8 cellular contexts compared by ENCODE assay signal in the genomic region with DNA sequence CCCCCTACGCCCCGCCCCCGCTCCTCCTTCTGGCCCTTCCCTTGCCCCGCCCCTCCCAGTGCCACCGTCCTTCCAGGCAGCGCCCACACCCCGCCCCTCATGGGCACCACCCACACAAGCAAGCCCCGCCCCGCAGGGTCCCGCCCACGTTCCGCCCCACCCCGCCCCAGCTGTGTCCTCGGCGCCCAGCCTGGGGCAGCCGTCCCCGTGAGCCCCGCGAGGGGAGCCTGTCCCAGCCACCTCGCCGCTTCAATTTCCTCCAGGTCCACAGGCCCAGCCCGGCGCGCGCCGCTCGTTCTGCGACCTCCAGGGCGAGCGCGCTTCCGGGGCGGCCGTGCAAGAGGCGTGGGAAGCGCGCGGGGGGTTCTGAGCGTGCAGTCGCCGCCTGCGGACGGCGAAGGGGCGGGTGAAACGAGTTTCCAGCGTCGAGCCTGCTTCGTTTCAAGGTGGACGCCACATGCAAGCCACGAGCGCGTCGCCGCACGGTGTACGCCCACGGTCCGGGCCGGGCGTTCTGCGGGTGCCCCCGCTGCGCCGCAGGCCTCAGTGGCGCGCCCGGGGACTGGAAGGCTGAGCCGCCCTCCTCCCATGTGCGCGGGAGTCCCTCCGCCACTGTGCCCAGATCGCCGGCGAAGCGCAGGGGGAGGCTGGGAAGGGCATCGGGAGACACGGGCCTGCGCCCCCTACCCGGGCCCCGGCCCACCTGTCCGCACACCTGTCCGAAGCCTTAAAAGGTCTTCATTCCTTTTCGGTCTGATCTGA. TPM values are rescaled to one million over a fixed set of nuclear protein-coding genes. Genes with fewer than 3 reads are reported as not detected.
DNase-seq lines count a peak whose midpoint lies in the region; ATAC-seq, FAIRE-seq and TF ChIP-seq lines count a peak whose summit lies in the region.

No MANE protein-coding gene starts in this region.

- ATAC-seq in HG02571 (IDR thresholded peaks at IDR 0.05; ENCODE audit: unreplicated experiment) (peak; percentile 66), left colon (peak; percentile 88)

- TF ChIP-seq POLR2A in GM12891 (IDR thresholded peaks at IDR 0.05; ENCODE audit: low read depth, low read length), result no peak

- DNase-seq in GM12891 (ENCODE audit: insufficient read length, low spot score), result no peak
- DNase-seq in NCI-H146 treated with DMSO at 0.1 percent for 48 hours (lab: John Stamatoyannopoulos, UW; ENCODE audit: unreplicated experiment), result peak; percentile 25
- peak; percentile 89 for DNase-seq in activated CD4-positive, CD25-positive, alpha-beta regulatory T cell treated with anti-CD3 and anti-CD28 coated beads, Interleukin-2, amount 50 U/mL, for 72 hours
- DNase-seq in cerebellum (ENCODE audit: low spot score), result peak; percentile 96
- peak; percentile 97 to 99 for DNase-seq in left colon
- DNase-seq in stimulated activated CD4-positive, alpha-beta T cell treated with anti-CD3 and anti-CD28 coated beads, Interleukin-1b, Interleukin-23, amount 100 ng/mL, for 48 hours, result peak; percentile 92
- no peak for DNase-seq in GM13977 (ENCODE audit: low spot score)

- TF ChIP-seq CTCF in GM13977 (IDR thresholded peaks at IDR 0.05; ENCODE audit: extremely low read depth, insufficient read depth, missing control alignments), result no peak

- intact Hi-C loops in left colon (cut with DNase I, micrococcal nuclease), result no loop called here

- peak; percentile 88 for FAIRE-seq in GM12891 (lab: Jason Lieb, UNC)

- in situ Hi-C loops in GM13977 (cut with MboI; ENCODE audit: low pct_unique_long_range_greater_than_20kb, low sequenced_read_pairs, unreplicated experiment), result no loop called here

TF ChIP-seq in GM12891, 5 proteins besides CTCF, POLR2A, EP300 and RAD21:
- TF ChIP-seq SPI1 (IDR thresholded peaks at IDR 0.05; ENCODE audit: low read depth, low read length) (no peak), PAX5 (IDR thresholded peaks at IDR 0.05; ENCODE audit: insufficient read depth, low read length, severe bottlenecking) (no peak), TAF1 (IDR thresholded peaks at IDR 0.05; ENCODE audit: low read depth, low read length) (no peak), POU2F2 (IDR thresholded peaks at IDR 0.05; ENCODE audit: low read depth, low read length) (no peak), POLR2AphosphoS5 (IDR thresholded peaks at IDR 0.05; ENCODE audit: low read depth, low read length) (no peak)

RNA-seq across cellular contexts. Expression of gene FAAP20, which starts 10.8 kb away (rescaled TPM):
- polyA plus RNA-seq in GM12891 (2012; ENCODE audit: low read depth, missing spikeins), result 47.2 TPM
- 14.0 TPM for total RNA-seq in cerebellum
- total RNA-seq in left colon, result 10 to 100 TPM; 28.5 to 32.6 TPM

RNA-seq across cellular contexts. Expression of gene SKI, which starts 22.7 kb away (rescaled TPM):
- polyA plus RNA-seq in GM12891 (2012; ENCODE audit: low read depth, missing spikeins), result 3.2 TPM
- total RNA-seq in cerebellum (23.4 TPM), left colon (10 to 100 TPM; 30.2 to 35.5 TPM)

Comparison
In these comparisons a context has a peak if more than half of its experiments do, and no peak if none do; other contexts are left out.
1. DNase-seq: peak in NCI-H146 treated with DMSO at 0.1 percent for 48 hours (single experiment), activated CD4-positive, CD25-positive, alpha-beta regulatory T cell treated with anti-CD3 and anti-CD28 coated beads, Interleukin-2, amount 50 U/mL, for 72 hours (single experiment), cerebellum (single experiment), left colon (2 of 2) and stimulated activated CD4-positive, alpha-beta T cell treated with anti-CD3 and anti-CD28 coated beads, Interleukin-1b, Interleukin-23, amount 100 ng/mL, for 48 hours (single experiment); none in GM12891 (single experiment) and GM13977 (single experiment).